Comparison of ENCODE assay signal across 1 cellular context in the genomic region with DNA sequence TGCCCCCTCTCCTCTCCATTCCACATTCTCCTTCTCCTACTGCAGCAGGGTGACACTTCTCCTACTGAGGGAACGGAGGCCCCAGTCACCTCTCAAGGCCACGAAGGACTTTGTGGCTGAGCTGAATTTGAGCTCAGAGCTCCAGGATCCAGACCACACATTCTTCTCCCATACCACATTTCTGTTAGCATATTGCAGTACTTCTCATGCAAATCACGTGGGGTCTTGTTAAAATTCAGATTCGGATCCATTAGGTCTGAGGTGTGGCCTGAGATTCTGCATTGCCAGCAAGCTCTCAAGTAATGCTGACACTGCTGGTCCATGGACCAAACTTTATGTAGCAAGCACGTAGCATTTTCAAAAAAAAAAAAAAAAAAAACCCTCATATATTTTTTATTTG.
TF ChIP-seq lines count a peak whose summit lies in the region.

No MANE protein-coding gene starts in this region.

TF ChIP-seq in H1, 55 proteins besides CTCF, POLR2A, EP300 and RAD21:
- TF ChIP-seq TAF7 (optimal IDR thresholded peaks at IDR 0.05; ENCODE audit: borderline replicate concordance, low read depth, low read length) (no peak), BCL11A (IDR thresholded peaks at IDR 0.05; ENCODE audit: low read depth in 2 of 2, low read length in 2 of 2) (no peak), RNF2 (IDR thresholded peaks at IDR 0.05; ENCODE audit: borderline replicate concordance, low read depth, low read length, missing control alignments, poor library complexity, severe bottlenecking) (no peak), NANOG (IDR thresholded peaks at IDR 0.05; ENCODE audit: insufficient read depth, low read depth, low read length, poor library complexity, severe bottlenecking) (no peak), POLR2AphosphoS5 (IDR thresholded peaks at IDR 0.05; ENCODE audit: low read depth, low read length) (no peak), FOSL1 (IDR thresholded peaks at IDR 0.05; ENCODE audit: insufficient read depth, low read depth, low read length) (no peak), HDAC2 (IDR thresholded peaks at IDR 0.05; ENCODE audit: borderline replicate concordance in 1 of 2, low read depth in 2 of 2, low read length in 2 of 2) (no peak), NRF1 (IDR thresholded peaks at IDR 0.05; ENCODE audit: low read depth, low read length) (no peak), RBBP5 (IDR thresholded peaks at IDR 0.05; ENCODE audit: borderline replicate concordance, low read depth, low read length) (no peak)
- TF ChIP-seq, protein P1, sequence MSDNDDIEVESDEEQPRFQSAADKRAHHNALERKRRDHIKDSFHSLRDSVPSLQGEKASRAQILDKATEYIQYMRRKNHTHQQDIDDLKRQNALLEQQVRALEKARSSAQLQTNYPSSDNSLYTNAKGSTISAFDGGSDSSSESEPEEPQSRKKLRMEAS (IDR thresholded peaks at IDR 0.05) = no peak
